ENCODE assay signal across 1 cellular context in the genomic region with DNA sequence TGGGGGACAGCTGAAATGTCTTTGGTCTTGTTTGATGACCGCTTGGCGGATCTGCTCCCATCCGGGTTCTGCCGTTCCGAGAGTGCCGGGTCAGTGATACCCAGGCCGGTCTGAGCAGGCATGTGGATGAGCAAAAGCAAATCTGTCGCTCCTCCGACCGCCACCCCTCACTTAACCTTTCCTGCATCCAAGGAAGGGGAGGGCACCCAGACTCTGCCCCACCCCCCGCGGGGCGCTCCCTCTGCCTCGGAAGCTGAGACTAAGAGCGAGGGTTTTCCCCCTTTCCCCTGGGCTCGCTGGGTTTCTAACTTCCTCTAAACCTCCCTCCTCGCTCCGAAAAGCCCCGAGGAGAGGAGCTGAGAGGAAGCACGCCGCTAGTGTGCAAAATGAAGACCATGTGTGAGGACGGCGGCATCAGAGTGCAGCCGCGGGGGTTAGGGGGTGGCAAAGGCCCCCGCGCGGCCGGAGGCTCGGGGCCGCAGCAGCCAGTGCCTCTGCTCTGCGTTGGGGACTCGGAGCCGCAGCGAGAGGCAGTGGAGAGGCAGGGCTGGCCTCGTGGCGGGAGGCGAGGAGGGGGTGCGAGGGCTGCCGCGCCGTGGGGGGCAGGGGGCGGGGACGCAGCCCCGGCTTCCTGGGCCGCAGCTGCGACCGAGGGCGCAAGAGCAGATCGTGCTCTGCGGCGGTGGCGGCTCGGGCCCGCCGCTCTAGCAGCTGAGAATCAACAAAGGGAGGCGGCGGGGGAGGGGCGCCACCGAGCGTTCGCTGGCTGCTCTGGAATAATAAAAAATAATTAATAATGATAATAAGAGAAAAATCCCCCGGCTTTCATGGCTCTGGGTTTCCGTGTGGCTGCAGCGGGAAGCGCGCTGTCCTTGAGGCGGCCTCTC.
TF ChIP-seq lines count a peak whose summit lies in the region.

No MANE protein-coding gene starts in this region.

TF ChIP-seq in HEK293, 187 proteins besides CTCF, POLR2A, EP300 and RAD21 (continued from another document and continues in another):
- TF ChIP-seq, protein P1, sequence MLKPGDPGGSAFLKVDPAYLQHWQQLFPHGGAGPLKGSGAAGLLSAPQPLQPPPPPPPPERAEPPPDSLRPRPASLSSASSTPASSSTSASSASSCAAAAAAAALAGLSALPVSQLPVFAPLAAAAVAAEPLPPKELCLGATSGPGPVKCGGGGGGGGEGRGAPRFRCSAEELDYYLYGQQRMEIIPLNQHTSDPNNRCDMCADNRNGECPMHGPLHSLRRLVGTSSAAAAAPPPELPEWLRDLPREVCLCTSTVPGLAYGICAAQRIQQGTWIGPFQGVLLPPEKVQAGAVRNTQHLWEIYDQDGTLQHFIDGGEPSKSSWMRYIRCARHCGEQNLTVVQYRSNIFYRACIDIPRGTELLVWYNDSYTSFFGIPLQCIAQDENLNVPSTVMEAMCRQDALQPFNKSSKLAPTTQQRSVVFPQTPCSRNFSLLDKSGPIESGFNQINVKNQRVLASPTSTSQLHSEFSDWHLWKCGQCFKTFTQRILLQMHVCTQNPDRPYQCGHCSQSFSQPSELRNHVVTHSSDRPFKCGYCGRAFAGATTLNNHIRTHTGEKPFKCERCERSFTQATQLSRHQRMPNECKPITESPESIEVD (tag by site-specific recombination; IDR thresholded peaks at IDR 0.05), result no peak
- TF ChIP-seq ZNF544 (tag by site-specific recombination; IDR thresholded peaks at IDR 0.05) (no peak), ZNF654 (tag by site-specific recombination; IDR thresholded peaks at IDR 0.05; ENCODE audit: low read depth) (no peak), ZNF335 (tag by site-specific recombination; conservative IDR thresholded peaks at IDR 0.05) (peak; percentile 29; the same call in 1 of the 2 replicates), OVOL3 (tag by site-specific recombination; IDR thresholded peaks at IDR 0.05) (no peak), GLIS1 (tag by site-specific recombination; IDR thresholded peaks at IDR 0.05) (peak; percentile 94), ZNF292 (tag by site-specific recombination; IDR thresholded peaks at IDR 0.05; ENCODE audit: borderline replicate concordance, low read depth) (no peak), MEIS1 (CRISPR knock-in tag; IDR thresholded peaks at IDR 0.05; ENCODE audit: borderline replicate concordance) (no peak), ZNF670 (tag by site-specific recombination; IDR thresholded peaks at IDR 0.05; ENCODE audit: low read depth) (no peak), ZSCAN30 (tag by site-specific recombination; IDR thresholded peaks at IDR 0.05) (peak; percentile 4; the same call in 1 of the 2 replicates), ZNF777 (tag by site-specific recombination; IDR thresholded peaks at IDR 0.05; ENCODE audit: borderline replicate concordance) (no peak), FEZF1 (tag by site-specific recombination; IDR thresholded peaks at IDR 0.05) (no peak), ZNF521 (tag by site-specific recombination; IDR thresholded peaks at IDR 0.05) (no peak), ZNF585B (tag by site-specific recombination; IDR thresholded peaks at IDR 0.05) (no peak), ZNF175 (tag by site-specific recombination; IDR thresholded peaks at IDR 0.05) (no peak), ZNF514 (tag by site-specific recombination; IDR thresholded peaks at IDR 0.05) (no peak), GLIS2 (tag by site-specific recombination; IDR thresholded peaks at IDR 0.05) (peak; percentile 96), ZNF354C (tag by site-specific recombination; IDR thresholded peaks at IDR 0.05; ENCODE audit: borderline replicate concordance, low read depth) (no peak), ZXDB (tag by site-specific recombination; IDR thresholded peaks at IDR 0.05) (peak; percentile 21; the same call in 1 of the 2 replicates), SP7 (tag by site-specific recombination; IDR thresholded peaks at IDR 0.05) (peak; percentile 17; the same call in 1 of the 2 replicates), ZNF239 (tag by site-specific recombination; IDR thresholded peaks at IDR 0.05) (no peak), ZNF600 (tag by site-specific recombination; IDR thresholded peaks at IDR 0.05) (0 out of 2 replicates have a peak, but pooled peaks have one; percentile 44), KLF1 (tag by site-specific recombination; IDR thresholded peaks at IDR 0.05) (no peak), ZNF214 (tag by site-specific recombination; IDR thresholded peaks at IDR 0.05; ENCODE audit: borderline replicate concordance) (no peak), ZBTB48 (tag by site-specific recombination; IDR thresholded peaks at IDR 0.05) (no peak), ZNF248 (tag by site-specific recombination; IDR thresholded peaks at IDR 0.05) (no peak), ZNF24 (tag by site-specific recombination; IDR thresholded peaks at IDR 0.05) (no peak), KLF10 (tag by site-specific recombination; IDR thresholded peaks at IDR 0.05) (peak; percentile 38; the same call in 1 of the 2 replicates), ZNF571 (tag by site-specific recombination; IDR thresholded peaks at IDR 0.05) (no peak), ZNF623 (tag by site-specific recombination; IDR thresholded peaks at IDR 0.05) (no peak), ZNF610 (tag by site-specific recombination; IDR thresholded peaks at IDR 0.05; ENCODE audit: borderline replicate concordance) (peak; percentile 36; the same call in 1 of the 2 replicates), HOXC10 (CRISPR knock-in tag; IDR thresholded peaks at IDR 0.05) (0 out of 2 replicates have a peak, but pooled peaks have one; percentile 45), KLF8 (tag by site-specific recombination; IDR thresholded peaks at IDR 0.05) (no peak), ZFP69B (tag by site-specific recombination; IDR thresholded peaks at IDR 0.05) (no peak), ZNF366 (tag by site-specific recombination; conservative IDR thresholded peaks at IDR 0.05) (no peak)
- TF ChIP-seq, protein P2, sequence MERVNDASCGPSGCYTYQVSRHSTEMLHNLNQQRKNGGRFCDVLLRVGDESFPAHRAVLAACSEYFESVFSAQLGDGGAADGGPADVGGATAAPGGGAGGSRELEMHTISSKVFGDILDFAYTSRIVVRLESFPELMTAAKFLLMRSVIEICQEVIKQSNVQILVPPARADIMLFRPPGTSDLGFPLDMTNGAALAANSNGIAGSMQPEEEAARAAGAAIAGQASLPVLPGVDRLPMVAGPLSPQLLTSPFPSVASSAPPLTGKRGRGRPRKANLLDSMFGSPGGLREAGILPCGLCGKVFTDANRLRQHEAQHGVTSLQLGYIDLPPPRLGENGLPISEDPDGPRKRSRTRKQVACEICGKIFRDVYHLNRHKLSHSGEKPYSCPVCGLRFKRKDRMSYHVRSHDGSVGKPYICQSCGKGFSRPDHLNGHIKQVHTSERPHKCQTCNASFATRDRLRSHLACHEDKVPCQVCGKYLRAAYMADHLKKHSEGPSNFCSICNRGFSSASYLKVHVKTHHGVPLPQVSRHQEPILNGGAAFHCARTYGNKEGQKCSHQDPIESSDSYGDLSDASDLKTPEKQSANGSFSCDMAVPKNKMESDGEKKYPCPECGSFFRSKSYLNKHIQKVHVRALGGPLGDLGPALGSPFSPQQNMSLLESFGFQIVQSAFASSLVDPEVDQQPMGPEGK (tag by site-specific recombination; IDR thresholded peaks at IDR 0.05), result peak; percentile 63; the same call in 1 of the 2 replicates
- TF ChIP-seq, protein P3, sequence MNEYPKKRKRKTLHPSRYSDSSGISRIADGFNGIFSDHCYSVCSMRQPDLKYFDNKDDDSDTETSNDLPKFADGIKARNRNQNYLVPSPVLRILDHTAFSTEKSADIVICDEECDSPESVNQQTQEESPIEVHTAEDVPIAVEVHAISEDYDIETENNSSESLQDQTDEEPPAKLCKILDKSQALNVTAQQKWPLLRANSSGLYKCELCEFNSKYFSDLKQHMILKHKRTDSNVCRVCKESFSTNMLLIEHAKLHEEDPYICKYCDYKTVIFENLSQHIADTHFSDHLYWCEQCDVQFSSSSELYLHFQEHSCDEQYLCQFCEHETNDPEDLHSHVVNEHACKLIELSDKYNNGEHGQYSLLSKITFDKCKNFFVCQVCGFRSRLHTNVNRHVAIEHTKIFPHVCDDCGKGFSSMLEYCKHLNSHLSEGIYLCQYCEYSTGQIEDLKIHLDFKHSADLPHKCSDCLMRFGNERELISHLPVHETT (tag by site-specific recombination; IDR thresholded peaks at IDR 0.05), result no peak
- TF ChIP-seq, protein P4, sequence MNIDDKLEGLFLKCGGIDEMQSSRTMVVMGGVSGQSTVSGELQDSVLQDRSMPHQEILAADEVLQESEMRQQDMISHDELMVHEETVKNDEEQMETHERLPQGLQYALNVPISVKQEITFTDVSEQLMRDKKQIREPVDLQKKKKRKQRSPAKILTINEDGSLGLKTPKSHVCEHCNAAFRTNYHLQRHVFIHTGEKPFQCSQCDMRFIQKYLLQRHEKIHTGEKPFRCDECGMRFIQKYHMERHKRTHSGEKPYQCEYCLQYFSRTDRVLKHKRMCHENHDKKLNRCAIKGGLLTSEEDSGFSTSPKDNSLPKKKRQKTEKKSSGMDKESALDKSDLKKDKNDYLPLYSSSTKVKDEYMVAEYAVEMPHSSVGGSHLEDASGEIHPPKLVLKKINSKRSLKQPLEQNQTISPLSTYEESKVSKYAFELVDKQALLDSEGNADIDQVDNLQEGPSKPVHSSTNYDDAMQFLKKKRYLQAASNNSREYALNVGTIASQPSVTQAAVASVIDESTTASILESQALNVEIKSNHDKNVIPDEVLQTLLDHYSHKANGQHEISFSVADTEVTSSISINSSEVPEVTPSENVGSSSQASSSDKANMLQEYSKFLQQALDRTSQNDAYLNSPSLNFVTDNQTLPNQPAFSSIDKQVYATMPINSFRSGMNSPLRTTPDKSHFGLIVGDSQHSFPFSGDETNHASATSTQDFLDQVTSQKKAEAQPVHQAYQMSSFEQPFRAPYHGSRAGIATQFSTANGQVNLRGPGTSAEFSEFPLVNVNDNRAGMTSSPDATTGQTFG (tag by site-specific recombination; IDR thresholded peaks at IDR 0.05; ENCODE audit: borderline replicate concordance), result no peak
- TF ChIP-seq, protein P5, sequence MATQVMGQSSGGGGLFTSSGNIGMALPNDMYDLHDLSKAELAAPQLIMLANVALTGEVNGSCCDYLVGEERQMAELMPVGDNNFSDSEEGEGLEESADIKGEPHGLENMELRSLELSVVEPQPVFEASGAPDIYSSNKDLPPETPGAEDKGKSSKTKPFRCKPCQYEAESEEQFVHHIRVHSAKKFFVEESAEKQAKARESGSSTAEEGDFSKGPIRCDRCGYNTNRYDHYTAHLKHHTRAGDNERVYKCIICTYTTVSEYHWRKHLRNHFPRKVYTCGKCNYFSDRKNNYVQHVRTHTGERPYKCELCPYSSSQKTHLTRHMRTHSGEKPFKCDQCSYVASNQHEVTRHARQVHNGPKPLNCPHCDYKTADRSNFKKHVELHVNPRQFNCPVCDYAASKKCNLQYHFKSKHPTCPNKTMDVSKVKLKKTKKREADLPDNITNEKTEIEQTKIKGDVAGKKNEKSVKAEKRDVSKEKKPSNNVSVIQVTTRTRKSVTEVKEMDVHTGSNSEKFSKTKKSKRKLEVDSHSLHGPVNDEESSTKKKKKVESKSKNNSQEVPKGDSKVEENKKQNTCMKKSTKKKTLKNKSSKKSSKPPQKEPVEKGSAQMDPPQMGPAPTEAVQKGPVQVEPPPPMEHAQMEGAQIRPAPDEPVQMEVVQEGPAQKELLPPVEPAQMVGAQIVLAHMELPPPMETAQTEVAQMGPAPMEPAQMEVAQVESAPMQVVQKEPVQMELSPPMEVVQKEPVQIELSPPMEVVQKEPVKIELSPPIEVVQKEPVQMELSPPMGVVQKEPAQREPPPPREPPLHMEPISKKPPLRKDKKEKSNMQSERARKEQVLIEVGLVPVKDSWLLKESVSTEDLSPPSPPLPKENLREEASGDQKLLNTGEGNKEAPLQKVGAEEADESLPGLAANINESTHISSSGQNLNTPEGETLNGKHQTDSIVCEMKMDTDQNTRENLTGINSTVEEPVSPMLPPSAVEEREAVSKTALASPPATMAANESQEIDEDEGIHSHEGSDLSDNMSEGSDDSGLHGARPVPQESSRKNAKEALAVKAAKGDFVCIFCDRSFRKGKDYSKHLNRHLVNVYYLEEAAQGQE (tag by site-specific recombination; IDR thresholded peaks at IDR 0.05), result no peak
- TF ChIP-seq, protein P6, sequence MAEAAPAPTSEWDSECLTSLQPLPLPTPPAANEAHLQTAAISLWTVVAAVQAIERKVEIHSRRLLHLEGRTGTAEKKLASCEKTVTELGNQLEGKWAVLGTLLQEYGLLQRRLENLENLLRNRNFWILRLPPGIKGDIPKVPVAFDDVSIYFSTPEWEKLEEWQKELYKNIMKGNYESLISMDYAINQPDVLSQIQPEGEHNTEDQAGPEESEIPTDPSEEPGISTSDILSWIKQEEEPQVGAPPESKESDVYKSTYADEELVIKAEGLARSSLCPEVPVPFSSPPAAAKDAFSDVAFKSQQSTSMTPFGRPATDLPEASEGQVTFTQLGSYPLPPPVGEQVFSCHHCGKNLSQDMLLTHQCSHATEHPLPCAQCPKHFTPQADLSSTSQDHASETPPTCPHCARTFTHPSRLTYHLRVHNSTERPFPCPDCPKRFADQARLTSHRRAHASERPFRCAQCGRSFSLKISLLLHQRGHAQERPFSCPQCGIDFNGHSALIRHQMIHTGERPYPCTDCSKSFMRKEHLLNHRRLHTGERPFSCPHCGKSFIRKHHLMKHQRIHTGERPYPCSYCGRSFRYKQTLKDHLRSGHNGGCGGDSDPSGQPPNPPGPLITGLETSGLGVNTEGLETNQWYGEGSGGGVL (tag by site-specific recombination; IDR thresholded peaks at IDR 0.05), result peak; percentile 67
- TF ChIP-seq, protein P7, sequence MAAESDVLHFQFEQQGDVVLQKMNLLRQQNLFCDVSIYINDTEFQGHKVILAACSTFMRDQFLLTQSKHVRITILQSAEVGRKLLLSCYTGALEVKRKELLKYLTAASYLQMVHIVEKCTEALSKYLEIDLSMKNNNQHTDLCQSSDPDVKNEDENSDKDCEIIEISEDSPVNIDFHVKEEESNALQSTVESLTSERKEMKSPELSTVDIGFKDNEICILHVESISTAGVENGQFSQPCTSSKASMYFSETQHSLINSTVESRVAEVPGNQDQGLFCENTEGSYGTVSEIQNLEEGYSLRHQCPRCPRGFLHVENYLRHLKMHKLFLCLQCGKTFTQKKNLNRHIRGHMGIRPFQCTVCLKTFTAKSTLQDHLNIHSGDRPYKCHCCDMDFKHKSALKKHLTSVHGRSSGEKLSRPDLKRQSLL (tag by site-specific recombination; IDR thresholded peaks at IDR 0.05), result no peak
- TF ChIP-seq, protein P8, sequence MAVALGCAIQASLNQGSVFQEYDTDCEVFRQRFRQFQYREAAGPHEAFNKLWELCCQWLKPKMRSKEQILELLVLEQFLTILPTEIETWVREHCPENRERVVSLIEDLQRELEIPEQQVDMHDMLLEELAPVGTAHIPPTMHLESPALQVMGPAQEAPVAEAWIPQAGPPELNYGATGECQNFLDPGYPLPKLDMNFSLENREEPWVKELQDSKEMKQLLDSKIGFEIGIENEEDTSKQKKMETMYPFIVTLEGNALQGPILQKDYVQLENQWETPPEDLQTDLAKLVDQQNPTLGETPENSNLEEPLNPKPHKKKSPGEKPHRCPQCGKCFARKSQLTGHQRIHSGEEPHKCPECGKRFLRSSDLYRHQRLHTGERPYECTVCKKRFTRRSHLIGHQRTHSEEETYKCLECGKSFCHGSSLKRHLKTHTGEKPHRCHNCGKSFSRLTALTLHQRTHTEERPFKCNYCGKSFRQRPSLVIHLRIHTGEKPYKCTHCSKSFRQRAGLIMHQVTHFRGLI (tag by site-specific recombination; IDR thresholded peaks at IDR 0.05), result no peak
- TF ChIP-seq, protein P9, sequence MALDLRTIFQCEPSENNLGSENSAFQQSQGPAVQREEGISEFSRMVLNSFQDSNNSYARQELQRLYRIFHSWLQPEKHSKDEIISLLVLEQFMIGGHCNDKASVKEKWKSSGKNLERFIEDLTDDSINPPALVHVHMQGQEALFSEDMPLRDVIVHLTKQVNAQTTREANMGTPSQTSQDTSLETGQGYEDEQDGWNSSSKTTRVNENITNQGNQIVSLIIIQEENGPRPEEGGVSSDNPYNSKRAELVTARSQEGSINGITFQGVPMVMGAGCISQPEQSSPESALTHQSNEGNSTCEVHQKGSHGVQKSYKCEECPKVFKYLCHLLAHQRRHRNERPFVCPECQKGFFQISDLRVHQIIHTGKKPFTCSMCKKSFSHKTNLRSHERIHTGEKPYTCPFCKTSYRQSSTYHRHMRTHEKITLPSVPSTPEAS (tag by site-specific recombination; IDR thresholded peaks at IDR 0.05), result no peak
